ENCODE assay signal across 1 cellular context in the genomic region with DNA sequence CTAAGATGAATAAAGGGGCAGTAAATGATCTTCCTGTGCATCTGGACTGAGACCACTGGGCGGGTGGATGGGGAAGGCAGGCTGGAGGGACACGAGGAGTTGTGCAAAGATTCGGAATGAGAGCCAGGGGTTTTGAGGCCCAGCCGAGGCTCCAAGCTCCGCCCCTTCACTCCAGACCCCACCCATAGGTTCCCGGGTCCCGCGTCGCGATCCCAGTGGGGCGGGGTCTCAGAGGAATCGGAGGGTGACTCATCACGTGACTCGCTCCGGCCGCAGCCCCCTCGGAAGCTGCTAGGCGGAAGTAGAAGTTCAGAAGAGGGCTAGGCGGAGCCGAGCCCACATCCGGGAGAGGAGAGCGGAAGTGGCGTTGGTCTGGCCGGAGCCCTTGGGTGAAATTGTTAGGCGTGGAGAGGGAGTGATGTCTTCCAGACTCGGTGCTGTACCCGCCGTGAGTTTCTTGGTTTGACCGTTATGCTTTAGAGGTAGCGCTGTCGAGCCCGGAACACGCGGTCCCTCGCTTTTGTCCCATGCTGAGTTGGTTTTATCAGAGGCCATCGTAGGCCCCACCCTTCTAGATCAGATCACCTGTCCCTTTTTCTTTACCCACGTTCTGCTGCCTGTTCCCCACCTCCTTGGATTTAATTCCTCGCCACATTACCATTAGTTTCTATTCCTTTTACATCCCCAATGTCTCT.
TF ChIP-seq lines count a peak whose summit lies in the region.

A gene with protein sequence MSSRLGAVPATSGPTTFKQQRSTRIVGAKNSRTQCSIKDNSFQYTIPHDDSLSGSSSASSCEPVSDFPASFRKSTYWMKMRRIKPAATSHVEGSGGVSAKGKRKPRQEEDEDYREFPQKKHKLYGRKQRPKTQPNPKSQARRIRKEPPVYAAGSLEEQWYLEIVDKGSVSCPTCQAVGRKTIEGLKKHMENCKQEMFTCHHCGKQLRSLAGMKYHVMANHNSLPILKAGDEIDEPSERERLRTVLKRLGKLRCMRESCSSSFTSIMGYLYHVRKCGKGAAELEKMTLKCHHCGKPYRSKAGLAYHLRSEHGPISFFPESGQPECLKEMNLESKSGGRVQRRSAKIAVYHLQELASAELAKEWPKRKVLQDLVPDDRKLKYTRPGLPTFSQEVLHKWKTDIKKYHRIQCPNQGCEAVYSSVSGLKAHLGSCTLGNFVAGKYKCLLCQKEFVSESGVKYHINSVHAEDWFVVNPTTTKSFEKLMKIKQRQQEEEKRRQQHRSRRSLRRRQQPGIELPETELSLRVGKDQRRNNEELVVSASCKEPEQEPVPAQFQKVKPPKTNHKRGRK (plus strand): TSS at position 348 of the 695 bp plus-strand sequence. CDS start 71 bp downstream, at position 419.

TF ChIP-seq in GM12878, 131 proteins besides CTCF, POLR2A, EP300 and RAD21 (continued from another document and continues in another):
- TF ChIP-seq, protein P1, sequence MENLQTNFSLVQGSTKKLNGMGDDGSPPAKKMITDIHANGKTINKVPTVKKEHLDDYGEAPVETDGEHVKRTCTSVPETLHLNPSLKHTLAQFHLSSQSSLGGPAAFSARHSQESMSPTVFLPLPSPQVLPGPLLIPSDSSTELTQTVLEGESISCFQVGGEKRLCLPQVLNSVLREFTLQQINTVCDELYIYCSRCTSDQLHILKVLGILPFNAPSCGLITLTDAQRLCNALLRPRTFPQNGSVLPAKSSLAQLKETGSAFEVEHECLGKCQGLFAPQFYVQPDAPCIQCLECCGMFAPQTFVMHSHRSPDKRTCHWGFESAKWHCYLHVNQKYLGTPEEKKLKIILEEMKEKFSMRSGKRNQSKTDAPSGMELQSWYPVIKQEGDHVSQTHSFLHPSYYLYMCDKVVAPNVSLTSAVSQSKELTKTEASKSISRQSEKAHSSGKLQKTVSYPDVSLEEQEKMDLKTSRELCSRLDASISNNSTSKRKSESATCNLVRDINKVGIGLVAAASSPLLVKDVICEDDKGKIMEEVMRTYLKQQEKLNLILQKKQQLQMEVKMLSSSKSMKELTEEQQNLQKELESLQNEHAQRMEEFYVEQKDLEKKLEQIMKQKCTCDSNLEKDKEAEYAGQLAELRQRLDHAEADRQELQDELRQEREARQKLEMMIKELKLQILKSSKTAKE (IDR thresholded peaks at IDR 0.05; ENCODE audit: low read depth, poor library complexity, severe bottlenecking): no peak
- TF ChIP-seq ZNF384 (IDR thresholded peaks at IDR 0.05; ENCODE audit: borderline replicate concordance, low read depth, low read length) (no peak), RFX5 (IDR thresholded peaks at IDR 0.05; ENCODE audit: low read depth, low read length) (no peak), PAX8 (IDR thresholded peaks at IDR 0.05) (no peak), EED (IDR thresholded peaks at IDR 0.05; ENCODE audit: low read depth) (no peak), MEF2A (IDR thresholded peaks at IDR 0.05; ENCODE audit: insufficient read depth, low read depth, low read length) (no peak), MTA3 (IDR thresholded peaks at IDR 0.05; ENCODE audit: borderline replicate concordance, low read length) (no peak), POLR2AphosphoS2 (IDR thresholded peaks at IDR 0.05; ENCODE audit: low read depth, low read length) (no peak; the same call in 1 of the 2 replicates), SMARCA5 (IDR thresholded peaks at IDR 0.05) (0 out of 2 replicates have a peak, but pooled peaks have one; percentile 9), MYC (IDR thresholded peaks at IDR 0.05; ENCODE audit: insufficient read depth, insufficient read length, insufficient replicate concordance, low read length, severe bottlenecking) (no peak), HDAC2 (IDR thresholded peaks at IDR 0.05) (no peak), BRCA1 (IDR thresholded peaks at IDR 0.05; ENCODE audit: low read depth, low read length) (no peak), RB1 (IDR thresholded peaks at IDR 0.05; ENCODE audit: borderline replicate concordance) (no peak), IRF4 (IDR thresholded peaks at IDR 0.05; ENCODE audit: low read depth, low read length) (no peak), MXI1 (IDR thresholded peaks at IDR 0.05; ENCODE audit: low read depth, low read length) (peak; percentile 54; the same call in 1 of the 2 replicates), SREBF1 (IDR thresholded peaks at IDR 0.05; ENCODE audit: low read length) (no peak), BHLHE40 (IDR thresholded peaks at IDR 0.05; ENCODE audit: borderline replicate concordance in 1 of 2, low read depth in 2 of 2, low read length in 1 of 2) (peak; percentile 92 to 97), POU2F2 (IDR thresholded peaks at IDR 0.05; ENCODE audit: borderline replicate concordance, low read depth, low read length) (no peak), KDM1A (IDR thresholded peaks at IDR 0.05; ENCODE audit: borderline replicate concordance) (no peak), CHD1 (IDR thresholded peaks at IDR 0.05; ENCODE audit: low read depth, low read length) (no peak), WRNIP1 (IDR thresholded peaks at IDR 0.05; ENCODE audit: borderline replicate concordance, low read depth, low read length) (no peak), NR2C2 (IDR thresholded peaks at IDR 0.05; ENCODE audit: borderline replicate concordance, control insufficient read depth, insufficient read length, low read depth) (no peak), ZZZ3 (IDR thresholded peaks at IDR 0.05; ENCODE audit: control insufficient read depth, insufficient read length, low read depth) (no peak), NBN (IDR thresholded peaks at IDR 0.05) (no peak), CHD4 (IDR thresholded peaks at IDR 0.05) (no peak), NFIC (IDR thresholded peaks at IDR 0.05; ENCODE audit: low read depth, low read length) (no peak; the same call in 1 of the 2 replicates), CREB1 (IDR thresholded peaks at IDR 0.05; ENCODE audit: low read depth) (peak; percentile 59; the same call in 1 of the 2 replicates)
- TF ChIP-seq, protein P2, sequence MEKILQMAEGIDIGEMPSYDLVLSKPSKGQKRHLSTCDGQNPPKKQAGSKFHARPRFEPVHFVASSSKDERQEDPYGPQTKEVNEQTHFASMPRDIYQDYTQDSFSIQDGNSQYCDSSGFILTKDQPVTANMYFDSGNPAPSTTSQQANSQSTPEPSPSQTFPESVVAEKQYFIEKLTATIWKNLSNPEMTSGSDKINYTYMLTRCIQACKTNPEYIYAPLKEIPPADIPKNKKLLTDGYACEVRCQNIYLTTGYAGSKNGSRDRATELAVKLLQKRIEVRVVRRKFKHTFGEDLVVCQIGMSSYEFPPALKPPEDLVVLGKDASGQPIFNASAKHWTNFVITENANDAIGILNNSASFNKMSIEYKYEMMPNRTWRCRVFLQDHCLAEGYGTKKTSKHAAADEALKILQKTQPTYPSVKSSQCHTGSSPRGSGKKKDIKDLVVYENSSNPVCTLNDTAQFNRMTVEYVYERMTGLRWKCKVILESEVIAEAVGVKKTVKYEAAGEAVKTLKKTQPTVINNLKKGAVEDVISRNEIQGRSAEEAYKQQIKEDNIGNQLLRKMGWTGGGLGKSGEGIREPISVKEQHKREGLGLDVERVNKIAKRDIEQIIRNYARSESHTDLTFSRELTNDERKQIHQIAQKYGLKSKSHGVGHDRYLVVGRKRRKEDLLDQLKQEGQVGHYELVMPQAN (conservative IDR thresholded peaks at IDR 0.05): 0 out of 2 replicates have a peak, but pooled peaks have one; percentile 27
- TF ChIP-seq, protein P3, sequence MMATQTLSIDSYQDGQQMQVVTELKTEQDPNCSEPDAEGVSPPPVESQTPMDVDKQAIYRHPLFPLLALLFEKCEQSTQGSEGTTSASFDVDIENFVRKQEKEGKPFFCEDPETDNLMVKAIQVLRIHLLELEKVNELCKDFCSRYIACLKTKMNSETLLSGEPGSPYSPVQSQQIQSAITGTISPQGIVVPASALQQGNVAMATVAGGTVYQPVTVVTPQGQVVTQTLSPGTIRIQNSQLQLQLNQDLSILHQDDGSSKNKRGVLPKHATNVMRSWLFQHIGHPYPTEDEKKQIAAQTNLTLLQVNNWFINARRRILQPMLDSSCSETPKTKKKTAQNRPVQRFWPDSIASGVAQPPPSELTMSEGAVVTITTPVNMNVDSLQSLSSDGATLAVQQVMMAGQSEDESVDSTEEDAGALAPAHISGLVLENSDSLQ (IDR thresholded peaks at IDR 0.05): no peak; the same call in 1 of the 2 replicates
- TF ChIP-seq, protein P4, sequence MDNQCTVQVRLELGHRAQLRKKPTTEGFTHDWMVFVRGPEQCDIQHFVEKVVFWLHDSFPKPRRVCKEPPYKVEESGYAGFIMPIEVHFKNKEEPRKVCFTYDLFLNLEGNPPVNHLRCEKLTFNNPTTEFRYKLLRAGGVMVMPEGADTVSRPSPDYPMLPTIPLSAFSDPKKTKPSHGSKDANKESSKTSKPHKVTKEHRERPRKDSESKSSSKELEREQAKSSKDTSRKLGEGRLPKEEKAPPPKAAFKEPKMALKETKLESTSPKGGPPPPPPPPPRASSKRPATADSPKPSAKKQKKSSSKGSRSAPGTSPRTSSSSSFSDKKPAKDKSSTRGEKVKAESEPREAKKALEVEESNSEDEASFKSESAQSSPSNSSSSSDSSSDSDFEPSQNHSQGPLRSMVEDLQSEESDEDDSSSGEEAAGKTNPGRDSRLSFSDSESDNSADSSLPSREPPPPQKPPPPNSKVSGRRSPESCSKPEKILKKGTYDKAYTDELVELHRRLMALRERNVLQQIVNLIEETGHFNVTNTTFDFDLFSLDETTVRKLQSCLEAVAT (IDR thresholded peaks at IDR 0.05): no peak
- TF ChIP-seq, protein P5, sequence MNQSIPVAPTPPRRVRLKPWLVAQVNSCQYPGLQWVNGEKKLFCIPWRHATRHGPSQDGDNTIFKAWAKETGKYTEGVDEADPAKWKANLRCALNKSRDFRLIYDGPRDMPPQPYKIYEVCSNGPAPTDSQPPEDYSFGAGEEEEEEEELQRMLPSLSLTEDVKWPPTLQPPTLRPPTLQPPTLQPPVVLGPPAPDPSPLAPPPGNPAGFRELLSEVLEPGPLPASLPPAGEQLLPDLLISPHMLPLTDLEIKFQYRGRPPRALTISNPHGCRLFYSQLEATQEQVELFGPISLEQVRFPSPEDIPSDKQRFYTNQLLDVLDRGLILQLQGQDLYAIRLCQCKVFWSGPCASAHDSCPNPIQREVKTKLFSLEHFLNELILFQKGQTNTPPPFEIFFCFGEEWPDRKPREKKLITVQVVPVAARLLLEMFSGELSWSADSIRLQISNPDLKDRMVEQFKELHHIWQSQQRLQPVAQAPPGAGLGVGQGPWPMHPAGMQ (IDR thresholded peaks at IDR 0.05; ENCODE audit: borderline replicate concordance): no peak
- TF ChIP-seq, protein P6, sequence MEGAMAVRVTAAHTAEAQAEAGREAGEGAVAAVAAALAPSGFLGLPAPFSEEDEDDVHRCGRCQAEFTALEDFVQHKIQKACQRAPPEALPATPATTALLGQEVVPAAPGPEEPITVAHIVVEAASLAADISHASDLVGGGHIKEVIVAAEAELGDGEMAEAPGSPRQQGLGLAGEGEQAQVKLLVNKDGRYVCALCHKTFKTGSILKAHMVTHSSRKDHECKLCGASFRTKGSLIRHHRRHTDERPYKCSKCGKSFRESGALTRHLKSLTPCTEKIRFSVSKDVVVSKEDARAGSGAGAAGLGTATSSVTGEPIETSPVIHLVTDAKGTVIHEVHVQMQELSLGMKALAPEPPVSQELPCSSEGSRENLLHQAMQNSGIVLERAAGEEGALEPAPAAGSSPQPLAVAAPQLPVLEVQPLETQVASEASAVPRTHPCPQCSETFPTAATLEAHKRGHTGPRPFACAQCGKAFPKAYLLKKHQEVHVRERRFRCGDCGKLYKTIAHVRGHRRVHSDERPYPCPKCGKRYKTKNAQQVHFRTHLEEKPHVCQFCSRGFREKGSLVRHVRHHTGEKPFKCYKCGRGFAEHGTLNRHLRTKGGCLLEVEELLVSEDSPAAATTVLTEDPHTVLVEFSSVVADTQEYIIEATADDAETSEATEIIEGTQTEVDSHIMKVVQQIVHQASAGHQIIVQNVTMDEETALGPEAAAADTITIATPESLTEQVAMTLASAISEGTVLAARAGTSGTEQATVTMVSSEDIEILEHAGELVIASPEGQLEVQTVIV (IDR thresholded peaks at IDR 0.05; ENCODE audit: borderline replicate concordance, partially characterized antibody): peak; percentile 89
- TF ChIP-seq, protein P7, sequence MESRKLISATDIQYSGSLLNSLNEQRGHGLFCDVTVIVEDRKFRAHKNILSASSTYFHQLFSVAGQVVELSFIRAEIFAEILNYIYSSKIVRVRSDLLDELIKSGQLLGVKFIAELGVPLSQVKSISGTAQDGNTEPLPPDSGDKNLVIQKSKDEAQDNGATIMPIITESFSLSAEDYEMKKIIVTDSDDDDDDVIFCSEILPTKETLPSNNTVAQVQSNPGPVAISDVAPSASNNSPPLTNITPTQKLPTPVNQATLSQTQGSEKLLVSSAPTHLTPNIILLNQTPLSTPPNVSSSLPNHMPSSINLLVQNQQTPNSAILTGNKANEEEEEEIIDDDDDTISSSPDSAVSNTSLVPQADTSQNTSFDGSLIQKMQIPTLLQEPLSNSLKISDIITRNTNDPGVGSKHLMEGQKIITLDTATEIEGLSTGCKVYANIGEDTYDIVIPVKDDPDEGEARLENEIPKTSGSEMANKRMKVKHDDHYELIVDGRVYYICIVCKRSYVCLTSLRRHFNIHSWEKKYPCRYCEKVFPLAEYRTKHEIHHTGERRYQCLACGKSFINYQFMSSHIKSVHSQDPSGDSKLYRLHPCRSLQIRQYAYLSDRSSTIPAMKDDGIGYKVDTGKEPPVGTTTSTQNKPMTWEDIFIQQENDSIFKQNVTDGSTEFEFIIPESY (IDR thresholded peaks at IDR 0.05): no peak
- TF ChIP-seq, protein P8, sequence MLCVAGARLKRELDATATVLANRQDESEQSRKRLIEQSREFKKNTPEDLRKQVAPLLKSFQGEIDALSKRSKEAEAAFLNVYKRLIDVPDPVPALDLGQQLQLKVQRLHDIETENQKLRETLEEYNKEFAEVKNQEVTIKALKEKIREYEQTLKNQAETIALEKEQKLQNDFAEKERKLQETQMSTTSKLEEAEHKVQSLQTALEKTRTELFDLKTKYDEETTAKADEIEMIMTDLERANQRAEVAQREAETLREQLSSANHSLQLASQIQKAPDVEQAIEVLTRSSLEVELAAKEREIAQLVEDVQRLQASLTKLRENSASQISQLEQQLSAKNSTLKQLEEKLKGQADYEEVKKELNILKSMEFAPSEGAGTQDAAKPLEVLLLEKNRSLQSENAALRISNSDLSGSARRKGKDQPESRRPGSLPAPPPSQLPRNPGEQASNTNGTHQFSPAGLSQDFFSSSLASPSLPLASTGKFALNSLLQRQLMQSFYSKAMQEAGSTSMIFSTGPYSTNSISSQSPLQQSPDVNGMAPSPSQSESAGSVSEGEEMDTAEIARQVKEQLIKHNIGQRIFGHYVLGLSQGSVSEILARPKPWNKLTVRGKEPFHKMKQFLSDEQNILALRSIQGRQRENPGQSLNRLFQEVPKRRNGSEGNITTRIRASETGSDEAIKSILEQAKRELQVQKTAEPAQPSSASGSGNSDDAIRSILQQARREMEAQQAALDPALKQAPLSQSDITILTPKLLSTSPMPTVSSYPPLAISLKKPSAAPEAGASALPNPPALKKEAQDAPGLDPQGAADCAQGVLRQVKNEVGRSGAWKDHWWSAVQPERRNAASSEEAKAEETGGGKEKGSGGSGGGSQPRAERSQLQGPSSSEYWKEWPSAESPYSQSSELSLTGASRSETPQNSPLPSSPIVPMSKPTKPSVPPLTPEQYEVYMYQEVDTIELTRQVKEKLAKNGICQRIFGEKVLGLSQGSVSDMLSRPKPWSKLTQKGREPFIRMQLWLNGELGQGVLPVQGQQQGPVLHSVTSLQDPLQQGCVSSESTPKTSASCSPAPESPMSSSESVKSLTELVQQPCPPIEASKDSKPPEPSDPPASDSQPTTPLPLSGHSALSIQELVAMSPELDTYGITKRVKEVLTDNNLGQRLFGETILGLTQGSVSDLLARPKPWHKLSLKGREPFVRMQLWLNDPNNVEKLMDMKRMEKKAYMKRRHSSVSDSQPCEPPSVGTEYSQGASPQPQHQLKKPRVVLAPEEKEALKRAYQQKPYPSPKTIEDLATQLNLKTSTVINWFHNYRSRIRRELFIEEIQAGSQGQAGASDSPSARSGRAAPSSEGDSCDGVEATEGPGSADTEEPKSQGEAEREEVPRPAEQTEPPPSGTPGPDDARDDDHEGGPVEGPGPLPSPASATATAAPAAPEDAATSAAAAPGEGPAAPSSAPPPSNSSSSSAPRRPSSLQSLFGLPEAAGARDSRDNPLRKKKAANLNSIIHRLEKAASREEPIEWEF (IDR thresholded peaks at IDR 0.05; ENCODE audit: insufficient replicate concordance, low read depth, low read length): no peak
